1 cellular context compared by ENCODE assay signal in the genomic region with DNA sequence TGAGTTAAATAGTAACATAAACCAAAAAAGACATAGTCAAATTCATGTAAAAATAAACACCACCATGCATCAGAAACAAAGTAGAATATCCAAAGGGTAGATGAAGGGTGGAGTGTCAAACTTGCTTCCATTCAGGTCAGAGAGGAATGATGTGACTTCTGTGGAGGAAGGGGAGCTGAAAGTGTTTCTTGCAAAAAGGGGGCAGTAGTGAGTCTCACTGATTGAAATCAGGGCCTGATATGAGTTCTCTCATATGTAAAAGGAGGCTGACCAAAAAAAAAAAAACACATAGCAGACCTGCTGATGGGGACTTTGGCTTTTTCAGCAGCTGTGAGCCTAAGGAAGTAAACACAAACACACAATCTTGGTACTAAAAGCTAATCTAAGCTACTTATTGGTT.
TF ChIP-seq lines count a peak whose summit lies in the region.

No MANE protein-coding gene starts in this region.

TF ChIP-seq in HCT116, 20 proteins besides CTCF, POLR2A, EP300 and RAD21:
- TF ChIP-seq POLR2AphosphoS5 (IDR thresholded peaks at IDR 0.05; ENCODE audit: low read depth, low read length) (no peak), CEBPB (IDR thresholded peaks at IDR 0.05; ENCODE audit: low read depth) (no peak), FOSL1 (IDR thresholded peaks at IDR 0.05; ENCODE audit: low read depth) (no peak), ZNF274 (IDR thresholded peaks at IDR 0.05; ENCODE audit: low read depth, low read length) (no peak), SIN3A (IDR thresholded peaks at IDR 0.05; ENCODE audit: low read depth) (no peak), TCF7L2 (IDR thresholded peaks at IDR 0.05; ENCODE audit: borderline replicate concordance, extremely low read depth, insufficient read depth, insufficient read length) (no peak), ZFX (IDR thresholded peaks at IDR 0.05) (no peak), SRF (IDR thresholded peaks at IDR 0.05; ENCODE audit: low read depth) (no peak), EGR1 (IDR thresholded peaks at IDR 0.05; ENCODE audit: low read depth) (no peak), YY1 (IDR thresholded peaks at IDR 0.05; ENCODE audit: extremely low read depth, insufficient replicate concordance, low read depth, low read length) (no peak), JUND (IDR thresholded peaks at IDR 0.05) (no peak), CBX3 (IDR thresholded peaks at IDR 0.05; ENCODE audit: low read depth) (no peak), EZH2phosphoT487 (IDR thresholded peaks at IDR 0.05; ENCODE audit: borderline replicate concordance) (no peak), EZH2 (IDR thresholded peaks at IDR 0.05) (no peak), SP1 (IDR thresholded peaks at IDR 0.05; ENCODE audit: low read depth) (no peak), ELF1 (IDR thresholded peaks at IDR 0.05; ENCODE audit: borderline replicate concordance, low read depth) (no peak)
- TF ChIP-seq, protein P1, sequence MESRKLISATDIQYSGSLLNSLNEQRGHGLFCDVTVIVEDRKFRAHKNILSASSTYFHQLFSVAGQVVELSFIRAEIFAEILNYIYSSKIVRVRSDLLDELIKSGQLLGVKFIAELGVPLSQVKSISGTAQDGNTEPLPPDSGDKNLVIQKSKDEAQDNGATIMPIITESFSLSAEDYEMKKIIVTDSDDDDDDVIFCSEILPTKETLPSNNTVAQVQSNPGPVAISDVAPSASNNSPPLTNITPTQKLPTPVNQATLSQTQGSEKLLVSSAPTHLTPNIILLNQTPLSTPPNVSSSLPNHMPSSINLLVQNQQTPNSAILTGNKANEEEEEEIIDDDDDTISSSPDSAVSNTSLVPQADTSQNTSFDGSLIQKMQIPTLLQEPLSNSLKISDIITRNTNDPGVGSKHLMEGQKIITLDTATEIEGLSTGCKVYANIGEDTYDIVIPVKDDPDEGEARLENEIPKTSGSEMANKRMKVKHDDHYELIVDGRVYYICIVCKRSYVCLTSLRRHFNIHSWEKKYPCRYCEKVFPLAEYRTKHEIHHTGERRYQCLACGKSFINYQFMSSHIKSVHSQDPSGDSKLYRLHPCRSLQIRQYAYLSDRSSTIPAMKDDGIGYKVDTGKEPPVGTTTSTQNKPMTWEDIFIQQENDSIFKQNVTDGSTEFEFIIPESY (IDR thresholded peaks at IDR 0.05; ENCODE audit: extremely low read depth, insufficient replicate concordance, low read length): no peak
